ENCODE assay signal across 8 cellular contexts in the genomic region with DNA sequence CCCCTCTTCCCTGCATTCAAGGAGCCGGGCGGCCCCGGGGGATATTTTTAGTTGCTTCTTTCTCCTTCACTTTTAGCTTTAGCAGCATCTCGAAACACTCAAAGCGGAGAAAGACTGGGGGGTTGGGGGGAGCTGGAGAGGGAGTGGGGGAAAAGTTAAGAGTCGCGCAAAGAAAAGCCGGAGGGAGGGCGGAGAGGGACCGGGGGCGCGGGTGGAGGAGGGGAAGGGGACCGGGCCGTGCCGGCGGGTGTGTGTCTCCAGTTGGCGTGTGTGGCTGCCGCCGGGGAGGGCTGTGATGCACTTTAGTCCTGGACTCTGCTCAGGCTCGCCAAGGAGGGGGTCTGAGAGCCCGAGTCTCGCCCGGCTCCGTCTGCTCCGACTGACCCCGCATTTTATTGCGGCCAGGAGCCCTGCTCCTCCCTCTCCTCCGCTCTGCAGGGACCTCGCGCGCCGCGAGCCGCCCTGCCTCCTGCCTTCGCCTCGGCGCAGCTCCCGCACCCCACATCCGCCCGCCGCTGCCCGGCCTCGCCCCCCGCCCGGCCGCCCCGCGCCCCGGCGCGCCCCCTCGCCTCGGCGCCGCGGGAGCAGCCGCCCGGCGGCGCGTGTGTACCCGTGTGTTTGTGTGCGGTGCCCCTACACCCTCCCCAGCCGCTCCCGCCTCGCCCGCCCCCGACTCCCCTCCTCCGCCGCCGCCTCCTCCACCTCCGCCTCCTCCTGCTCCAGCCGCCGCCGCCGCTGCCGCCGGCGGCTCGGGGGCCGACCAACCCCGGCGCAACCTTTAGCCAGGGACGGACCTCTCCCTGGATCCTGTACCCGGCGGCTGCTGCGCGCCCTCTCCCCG.
DNase-seq lines count a peak whose midpoint lies in the region; ATAC-seq, FAIRE-seq and TF ChIP-seq lines count a peak whose summit lies in the region.

No MANE protein-coding gene starts in this region.

- peaks cover 7% of the 10 kb centered on the region for H3K36me3 Mint-ChIP-seq in T-helper 1 cell treated with Interleukin-12 subunit alpha and Interleukin-12 subunit beta and Interleukin-4 antibody, amounts not matched to agents 30 μg/mL and 1 μg/mL, for 36 hours (ENCODE audit: low read depth)

- no peak overlapping the region for H3K9ac ChIP-seq in rectal smooth muscle tissue (ENCODE audit: low read length)

- no peaks in the 10 kb centered on the region for H3K36me3 ChIP-seq in rectal smooth muscle tissue (ENCODE audit: control insufficient read depth, insufficient read depth, low read length)

- peak overlapping the region; percentile 92 for H3K4me3 Mint-ChIP-seq in T-helper 1 cell treated with Interleukin-12 subunit alpha and Interleukin-12 subunit beta and Interleukin-4 antibody, amounts not matched to agents 30 μg/mL and 1 μg/mL, for 36 hours

- DNase-seq in 8988T (peak; percentile 50), GM18507 (ENCODE audit: extremely low spot score, insufficient read length, low read depth) (no peak), HTR-8/SVneo (ENCODE audit: insufficient read length, low spot score) (peak; percentile 33), astrocyte of the cerebellum (ENCODE audit: low read depth) (no peak), hippocampal formation (lab: John Stamatoyannopoulos, UW) (peak; percentile 51 to 68)

- peak; percentile 12 for FAIRE-seq in GM18507 (lab: Jason Lieb, UNC)
- FAIRE-seq in HTR-8/SVneo (lab: Jason Lieb, UNC): no peak

- in situ Hi-C loops in astrocyte of the cerebellum (cut with HindIII; ENCODE audit: low sequenced_read_pairs): no loop called here

- H3K9me3 Mint-ChIP-seq in T-helper 1 cell treated with Interleukin-12 subunit alpha and Interleukin-12 subunit beta and Interleukin-4 antibody, amounts not matched to agents 30 μg/mL and 1 μg/mL, for 36 hours: no peaks in the 10 kb centered on the region

- H3K27me3 Mint-ChIP-seq in T-helper 1 cell treated with Interleukin-12 subunit alpha and Interleukin-12 subunit beta and Interleukin-4 antibody, amounts not matched to agents 30 μg/mL and 1 μg/mL, for 36 hours (ENCODE audit: low read depth): peaks cover 22% of the 10 kb centered on the region

- ATAC-seq in GM18858 (IDR thresholded peaks at IDR 0.05; ENCODE audit: unreplicated experiment): no peak

- TF ChIP-seq CTCF in astrocyte of the cerebellum (IDR thresholded peaks at IDR 0.05; ENCODE audit: low read depth, low read length, missing control alignments): no peak

- H3K27ac ChIP-seq in rectal smooth muscle tissue (ENCODE audit: low read depth, low read length): peak overlapping the region; percentile 95

- no peaks in the 10 kb centered on the region for H3K27me3 ChIP-seq in rectal smooth muscle tissue (ENCODE audit: control insufficient read depth, insufficient read depth, low read length)

- H3K4me1 Mint-ChIP-seq in T-helper 1 cell treated with Interleukin-12 subunit alpha and Interleukin-12 subunit beta and Interleukin-4 antibody, amounts not matched to agents 30 μg/mL and 1 μg/mL, for 36 hours (ENCODE audit: low read depth): peaks cover 20% of the 10 kb centered on the region

- peak overlapping the region; percentile 73 for H3K27ac Mint-ChIP-seq in T-helper 1 cell treated with Interleukin-12 subunit alpha and Interleukin-12 subunit beta and Interleukin-4 antibody, amounts not matched to agents 30 μg/mL and 1 μg/mL, for 36 hours

- peaks cover 7% of the 10 kb centered on the region for H3K4me1 ChIP-seq in rectal smooth muscle tissue (ENCODE audit: control insufficient read depth, insufficient read depth, low read length)

- H3K4me3 ChIP-seq in astrocyte of the cerebellum (ENCODE audit: low read depth, low read length) (peak overlapping the region; percentile 76), rectal smooth muscle tissue (ENCODE audit: low read length) (peak overlapping the region; percentile 89)

Comparison
In these comparisons a context has a peak if more than half of its experiments do, and no peak if none do; other contexts are left out.
1. DNase-seq: peak in 8988T (single experiment), HTR-8/SVneo (single experiment) and hippocampal formation (2 of 2); none in GM18507 (single experiment) and astrocyte of the cerebellum (single experiment).